14 cellular contexts compared by ENCODE assay signal in the genomic region with DNA sequence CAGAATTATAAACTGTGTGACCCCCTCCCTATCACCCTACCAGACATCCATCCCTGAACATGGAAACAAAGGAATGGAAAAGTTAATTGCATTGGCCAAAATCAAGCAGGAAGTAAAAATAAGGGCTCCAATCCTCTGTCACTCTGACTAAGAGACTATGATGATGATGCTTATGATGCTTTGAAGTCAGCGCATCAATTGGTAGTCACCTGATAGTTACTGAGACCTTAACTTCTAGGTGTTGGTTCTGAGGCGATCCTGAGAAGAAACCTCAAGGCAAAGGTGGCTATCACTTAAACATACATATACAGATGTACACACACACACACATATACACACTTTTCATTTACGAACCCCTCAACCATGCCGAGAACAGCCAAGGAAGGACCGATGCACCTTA. TPM values are rescaled to one million over a fixed set of nuclear protein-coding genes. Genes with fewer than 3 reads are reported as not detected.
DNase-seq lines count a peak whose midpoint lies in the region; ATAC-seq and TF ChIP-seq lines count a peak whose summit lies in the region.
"Had no signal": no experiment of that assay in that cellular context is flagged by ENCODE, and none has a peak within 500 bp of the region (broad histone marks: within the 10 kb centered on the region; RNA-seq: fewer than 3 reads in every experiment).

No MANE protein-coding gene starts in this region.

- peaks cover 95% of the 10 kb centered on the region for H3K79me2 ChIP-seq in DND-41 (ENCODE audit: insufficient read depth, low read length)
- peaks cover 100% of the 10 kb centered on the region for H3K79me2 ChIP-seq in Karpas-422 (ENCODE audit: low read length)

- H3K9me3 ChIP-seq in DND-41 (ENCODE audit: insufficient read depth, low read length, severe bottlenecking) (no peaks in the 10 kb centered on the region), Karpas-422 (ENCODE audit: low read length) (no peaks in the 10 kb centered on the region)
- H3K9me3 ChIP-seq: BE2C had no signal

- no peak overlapping the region for H3K4me3 Mint-ChIP-seq in activated naive CD8-positive, alpha-beta T cell treated with anti-CD3 and anti-CD28 coated beads, Interleukin-2, amount 50 U/mL, for 24 hours
- H3K4me3 Mint-ChIP-seq in activated naive CD8-positive, alpha-beta T cell treated with anti-CD3 and anti-CD28 coated beads for 36 hours, result no peak overlapping the region
- H3K4me3 Mint-ChIP-seq: CD4-positive, alpha-beta memory T cell had no signal

- H3K27ac Mint-ChIP-seq in activated naive CD8-positive, alpha-beta T cell treated with anti-CD3 and anti-CD28 coated beads, Interleukin-2, amount 50 U/mL, for 24 hours, result no peak overlapping the region
- no peak overlapping the region for H3K27ac Mint-ChIP-seq in activated naive CD8-positive, alpha-beta T cell treated with anti-CD3 and anti-CD28 coated beads for 36 hours

- peaks cover 20% of the 10 kb centered on the region for H3K36me3 Mint-ChIP-seq in activated naive CD8-positive, alpha-beta T cell treated with anti-CD3 and anti-CD28 coated beads, Interleukin-2, amount 50 U/mL, for 24 hours (ENCODE audit: low read depth)
- peaks cover 20% of the 10 kb centered on the region for H3K36me3 Mint-ChIP-seq in activated naive CD8-positive, alpha-beta T cell treated with anti-CD3 and anti-CD28 coated beads for 36 hours

- H3K27ac ChIP-seq in DND-41 (ENCODE audit: low read length), result no peak overlapping the region
- H3K27ac ChIP-seq in Karpas-422 (ENCODE audit: low read length), result no peak overlapping the region
- H3K27ac ChIP-seq: C4-2B had no signal

- no peak for DNase-seq in activated naive CD8-positive, alpha-beta T cell treated with anti-CD3 and anti-CD28 coated beads, Interleukin-2, amount 50 U/mL, for 24 hours
- no peak for DNase-seq in activated naive CD8-positive, alpha-beta T cell treated with anti-CD3 and anti-CD28 coated beads for 36 hours
- DNase-seq in DND-41 (no peak), Karpas-422 (no peak), HT-29 (ENCODE audit: low spot score) (no peak), NOMO-1 treated with dmso at 0.1 percent for 144 hours (lab: John Stamatoyannopoulos, UW; ENCODE audit: unreplicated experiment) (no peak), NCI-H2029 treated with DMSO at 0.1 percent for 48 hours (lab: John Stamatoyannopoulos, UW) (no peak)
- DNase-seq: BE2C; CD4-positive, alpha-beta memory T cell; COR-L47; EL had no signal

- no peak for TF ChIP-seq CTCF in DND-41 (IDR thresholded peaks at IDR 0.05; ENCODE audit: borderline replicate concordance, extremely low read depth, low read length, poor library complexity, severe bottlenecking)

- no peaks in the 10 kb centered on the region for H3K27me3 ChIP-seq in DND-41 (ENCODE audit: insufficient read depth, low read length, poor library complexity)
- H3K27me3 ChIP-seq in Karpas-422 (ENCODE audit: low read length), result no peaks in the 10 kb centered on the region

- no peak overlapping the region for H3K4me3 ChIP-seq in DND-41 (ENCODE audit: low read depth in 1 of 2, low read length in 2 of 2)
- no peak overlapping the region for H3K4me3 ChIP-seq in Karpas-422 (ENCODE audit: low read length)
- H3K4me3 ChIP-seq: K562 had no signal

- peaks cover 73% of the 10 kb centered on the region for H3K4me1 Mint-ChIP-seq in activated naive CD8-positive, alpha-beta T cell treated with anti-CD3 and anti-CD28 coated beads, Interleukin-2, amount 50 U/mL, for 24 hours
- peaks cover 57% of the 10 kb centered on the region for H3K4me1 Mint-ChIP-seq in activated naive CD8-positive, alpha-beta T cell treated with anti-CD3 and anti-CD28 coated beads for 36 hours

- H3K9me3 Mint-ChIP-seq in activated naive CD8-positive, alpha-beta T cell treated with anti-CD3 and anti-CD28 coated beads, Interleukin-2, amount 50 U/mL, for 24 hours, result no peaks in the 10 kb centered on the region
- H3K9me3 Mint-ChIP-seq in activated naive CD8-positive, alpha-beta T cell treated with anti-CD3 and anti-CD28 coated beads for 36 hours, result no peaks in the 10 kb centered on the region

- H3K27me3 Mint-ChIP-seq in activated naive CD8-positive, alpha-beta T cell treated with anti-CD3 and anti-CD28 coated beads, Interleukin-2, amount 50 U/mL, for 24 hours, result no peaks in the 10 kb centered on the region
- no peaks in the 10 kb centered on the region for H3K27me3 Mint-ChIP-seq in activated naive CD8-positive, alpha-beta T cell treated with anti-CD3 and anti-CD28 coated beads for 36 hours
- H3K27me3 Mint-ChIP-seq: CD4-positive, alpha-beta memory T cell had no signal

- H2AFZ ChIP-seq in DND-41 (ENCODE audit: low read depth, low read length) (no peak overlapping the region), Karpas-422 (ENCODE audit: low read length) (no peak overlapping the region)

- peaks cover 39% of the 10 kb centered on the region for H3K4me1 ChIP-seq in DND-41 (ENCODE audit: insufficient read depth, low read length)
- H3K4me1 ChIP-seq in Karpas-422 (ENCODE audit: low read length), result peaks cover 82% of the 10 kb centered on the region

- H4K20me1 ChIP-seq in DND-41 (ENCODE audit: insufficient read depth, low read length), result peaks cover 14% of the 10 kb centered on the region; the same call in 1 of the 2 replicates
- H4K20me1 ChIP-seq in Karpas-422 (ENCODE audit: insufficient read depth, low read depth, low read length), result peaks cover 6% of the 10 kb centered on the region; the same call in 1 of the 2 replicates

- H3K36me3 ChIP-seq in DND-41 (ENCODE audit: insufficient read depth, low read length) (no peaks in the 10 kb centered on the region; the same call in 1 of the 2 replicates), Karpas-422 (ENCODE audit: insufficient read depth, low read length) (peaks cover 16% of the 10 kb centered on the region; the same call in 1 of the 2 replicates)
- H3K36me3 ChIP-seq: BE2C had no signal

- peak overlapping the region; percentile 21; the same call in 1 of the 2 replicates for H3K4me2 ChIP-seq in DND-41 (ENCODE audit: insufficient read depth, low read length)
- peak overlapping the region; percentile 4 for H3K4me2 ChIP-seq in Karpas-422 (ENCODE audit: low read depth, low read length, poor library complexity, severe bottlenecking)

- no peaks in the 10 kb centered on the region for H3K9me2 ChIP-seq in Karpas-422 (replicated peaks; ENCODE audit: insufficient read depth, low read length)

- H3K9ac ChIP-seq in DND-41 (ENCODE audit: low read depth, low read length), result no peak overlapping the region
- H3K9ac ChIP-seq in Karpas-422 (ENCODE audit: low read length), result no peak overlapping the region

- ATAC-seq in activated naive CD8-positive, alpha-beta T cell treated with anti-CD3 and anti-CD28 coated beads, Interleukin-2, amount 50 U/mL, for 24 hours, result peak; percentile 33
- no peak for ATAC-seq in DND-41 (ENCODE audit: insufficient read depth, low read depth)
- ATAC-seq: HCT116, K562 had no signal

RNA-seq across cellular contexts. Expression of a gene that starts 6.6 kb away (rescaled TPM):
- 10 to 100 TPM; 27.3 TPM for total RNA-seq in activated naive CD8-positive, alpha-beta T cell treated with anti-CD3 and anti-CD28 coated beads for 36 hours
- 80.0 and 128 TPM in 2 replicates for total RNA-seq in Karpas-422 (2014; rRNA removed; shearing (Covaris generic); ENCODE audit: low replicate concordance)
- total RNA-seq in HT-29 (2014; rRNA removed; shearing (Covaris generic)), result 10.8 and 12.2 TPM in 2 replicates
